In the genomic region with DNA sequence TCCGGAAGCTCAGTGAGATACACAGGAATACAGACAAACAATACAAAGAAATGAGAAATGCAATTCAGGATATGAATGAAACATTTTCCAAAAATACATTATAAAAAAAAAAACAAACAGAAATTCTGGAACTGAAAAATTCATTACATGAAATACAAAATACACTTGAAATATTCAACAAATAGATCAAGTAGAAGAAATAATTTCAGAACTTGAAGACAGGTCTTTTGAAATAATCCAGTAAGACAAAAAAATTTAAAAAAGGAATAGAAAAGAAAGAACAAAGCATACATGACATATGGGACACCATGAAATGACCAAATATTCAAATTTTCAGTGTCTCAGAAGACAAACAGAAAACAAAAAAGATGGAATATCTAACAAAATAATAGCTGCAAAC, we compare ENCODE assay signal across 26 cellular contexts.
DNase-seq lines count a peak whose midpoint lies in the region; ATAC-seq, FAIRE-seq and TF ChIP-seq lines count a peak whose summit lies in the region.
"Had no signal": no experiment of that assay in that cellular context is flagged by ENCODE, and none has a peak within 500 bp of the region (broad histone marks: within the 10 kb centered on the region; RNA-seq: fewer than 3 reads in every experiment).

No MANE protein-coding gene starts in this region.

- H3K9me3 ChIP-seq in HEK293 (ENCODE audit: control insufficient read depth, insufficient read depth, low read depth, low read length): no peaks in the 10 kb centered on the region
- peaks cover 16% of the 10 kb centered on the region for H3K9me3 ChIP-seq in K562 (replicated peaks; ENCODE audit: control insufficient read depth, insufficient read depth, low read depth, low read length)
- H3K9me3 ChIP-seq: BE2C had no signal

- in situ Hi-C loops in K562 (cut with MboI): no loop called here

- no peak overlapping the region for H3K9ac ChIP-seq in K562 (ENCODE audit: insufficient read depth in 1 of 2, low read depth in 2 of 2, low read length in 2 of 2)
- H3K9ac ChIP-seq: BLaER1 had no signal

- WGBS in K562 (ENCODE audit: insufficient coverage, low coverage, missing lambda C conversion rate): 90% methylated on average over 1 of the region's 1 CpG

- CTCF ChIA-PET in HEK293 (lab: Yijun Ruan, JAX) (interaction anchor here (0.6 to 1.8 kb wide), 4 partner anchors 12 to 160 kb away, joined by 3 to 7 read pairs (median 4); no protein-coding TSS in a partner anchor), K562 (lab: Yijun Ruan, JAX; ENCODE audit: low intra/inter-chr PET ratio) (no interaction called here)

- POLR2A ChIA-PET in HEK293 (lab: Yijun Ruan, JAX): no interaction called here
- POLR2A ChIA-PET in K562 (lab: Yijun Ruan, JAX): interaction anchor here (0.6 kb wide), 1 partner anchor 126 kb away, joined by 3 read pairs; no protein-coding TSS in a partner anchor

- H3K4me3 ChIP-seq in HEK293 (ENCODE audit: low read depth, low read length) (no peak overlapping the region), K562 (no peak overlapping the region)
- H3K4me3 ChIP-seq: BLaER1, GM12878 had no signal

- FAIRE-seq in K562 (lab: Jason Lieb, UNC): no peak
- FAIRE-seq in frontal cortex (lab: Jason Lieb, UNC): peak; percentile 60
- FAIRE-seq: A204.1, GM12878, GM12892, GM18507 had no signal

- H3K79me2 ChIP-seq in K562 (ENCODE audit: control insufficient read depth, insufficient read depth, low read length): peaks cover 14% of the 10 kb centered on the region

- H3K4me2 ChIP-seq in K562 (ENCODE audit: insufficient read depth, low read length): no peak overlapping the region
- H3K4me2 ChIP-seq: BLaER1 had no signal

- TF ChIP-seq RAD21 in K562 (CRISPR knock-in tag; conservative IDR thresholded peaks at IDR 0.05 in 1 of 2, IDR thresholded peaks at IDR 0.05 in 1 of 2): no peak

- H3K9me1 ChIP-seq in K562 (ENCODE audit: control insufficient read depth, insufficient read depth, low read length): peaks cover 2% of the 10 kb centered on the region

- intact Hi-C loops in K562 (cut with micrococcal nuclease): no loop called here
- intact Hi-C loops in Right ventricle myocardium inferior (cut with DNase I): no loop called here

- BruUV-seq in K562 (replicated peaks; lab: Mats Ljungman, UMichigan): no TSS peak

- TF ChIP-seq EP300 in K562 (IDR thresholded peaks at IDR 0.05; ENCODE audit: low read length): no peak

- no peak overlapping the region for H3K27ac ChIP-seq in HEK293 (ENCODE audit: extremely low read depth, low read depth, low read length)
- no peak overlapping the region for H3K27ac ChIP-seq in K562 (ENCODE audit: extremely low read depth, low read depth, low read length)
- H3K27ac ChIP-seq: BLaER1 had no signal

- TF ChIP-seq POLR2A in K562 (conservative IDR thresholded peaks at IDR 0.05): no peak

- H3K4me1 ChIP-seq in HEK293 (ENCODE audit: control insufficient read depth, insufficient read depth, low read length): no peaks in the 10 kb centered on the region
- peaks cover 7 to 12% of the 10 kb centered on the region in 2 experiments for H3K4me1 ChIP-seq in K562 (replicated peaks in 1 of 2; ENCODE audit: control insufficient read depth in 2 of 2, insufficient read depth in 2 of 2, low read length in 2 of 2)

- no peaks in the 10 kb centered on the region for H4K20me1 ChIP-seq in K562 (replicated peaks; ENCODE audit: control insufficient read depth, insufficient read depth, low read length)
- H4K20me1 ChIP-seq: BLaER1 had no signal

- no peak overlapping the region for H2AFZ ChIP-seq in K562 (ENCODE audit: low read depth, low read length)

- H3K36me3 ChIP-seq in HEK293 (ENCODE audit: control insufficient read depth in 2 of 2, insufficient read depth in 1 of 2, low read length in 2 of 2) (no peaks in the 10 kb centered on the region), K562 (ENCODE audit: control insufficient read depth, insufficient read depth, low read length) (no peaks in the 10 kb centered on the region; the same call in 2 of the 3 replicates)
- H3K36me3 ChIP-seq: BE2C had no signal

- TF ChIP-seq CTCF in HEK293 (tag by site-specific recombination; IDR thresholded peaks at IDR 0.05) (no peak), K562 (IDR thresholded peaks at IDR 0.05 in 2 of 3, conservative IDR thresholded peaks at IDR 0.05 in 1 of 3; ENCODE audit: insufficient read depth in 2 of 3, low read depth in 1 of 3, low read length in 3 of 3) (no peak)

- no peaks in the 10 kb centered on the region for H3K27me3 ChIP-seq in K562 (ENCODE audit: control insufficient read depth in 2 of 2, insufficient read depth in 2 of 2, low read length in 2 of 2)
- H3K27me3 ChIP-seq: BE2C, BLaER1 had no signal

- DNase-seq in K562 (ENCODE audit: extremely low read depth in 1 of 4, low spot score in 3 of 4) (no peak), frontal cortex (ENCODE audit: low spot score in 2 of 2) (no peak), amniotic stem cell (lab: John Stamatoyannopoulos, UW) (no peak), Right ventricle myocardium inferior (ENCODE audit: missing footprints) (no peak)
- DNase-seq: 8988T; ACHN; BE2C; C1 segment of cervical spinal cord; CD4-positive, alpha-beta memory T cell; CD4-positive, CD25-positive, alpha-beta regulatory T cell; CD8-positive, alpha-beta memory T cell; COR-L47; DMS 273 treated with DMSO at 0.1 percent for 48 hours; DMS153; DMS53; DMS79; DND-41; EL; GDM1 had no signal

- no peak for ATAC-seq in K562
- no peak for ATAC-seq in GM21515 (IDR thresholded peaks at IDR 0.05; ENCODE audit: unreplicated experiment)
- ATAC-seq in Right ventricle myocardium inferior: no peak
- ATAC-seq: GM12878 had no signal

TF ChIP-seq in HEK293, 187 proteins besides CTCF, POLR2A, EP300 and RAD21:
- no peak for TF ChIP-seq ZNF121 (tag by site-specific recombination; IDR thresholded peaks at IDR 0.05)
- no peak for TF ChIP-seq ZNF292 (tag by site-specific recombination; IDR thresholded peaks at IDR 0.05; ENCODE audit: borderline replicate concordance, low read depth)
- no peak for TF ChIP-seq HOXC10 (CRISPR knock-in tag; IDR thresholded peaks at IDR 0.05)
- TF ChIP-seq ZNF544 (tag by site-specific recombination; IDR thresholded peaks at IDR 0.05): no peak
- no peak for TF ChIP-seq SALL2 (tag by site-specific recombination; IDR thresholded peaks at IDR 0.05; ENCODE audit: borderline replicate concordance)
- TF ChIP-seq, protein P1, sequence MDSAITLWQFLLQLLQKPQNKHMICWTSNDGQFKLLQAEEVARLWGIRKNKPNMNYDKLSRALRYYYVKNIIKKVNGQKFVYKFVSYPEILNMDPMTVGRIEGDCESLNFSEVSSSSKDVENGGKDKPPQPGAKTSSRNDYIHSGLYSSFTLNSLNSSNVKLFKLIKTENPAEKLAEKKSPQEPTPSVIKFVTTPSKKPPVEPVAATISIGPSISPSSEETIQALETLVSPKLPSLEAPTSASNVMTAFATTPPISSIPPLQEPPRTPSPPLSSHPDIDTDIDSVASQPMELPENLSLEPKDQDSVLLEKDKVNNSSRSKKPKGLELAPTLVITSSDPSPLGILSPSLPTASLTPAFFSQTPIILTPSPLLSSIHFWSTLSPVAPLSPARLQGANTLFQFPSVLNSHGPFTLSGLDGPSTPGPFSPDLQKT (IDR thresholded peaks at IDR 0.05; ENCODE audit: borderline replicate concordance, low read depth, low read length): no peak
- TF ChIP-seq SETDB1 (IDR thresholded peaks at IDR 0.05; ENCODE audit: insufficient read length, low read length): peak; percentile 18
- no peak for TF ChIP-seq ZNF324 (tag by site-specific recombination; IDR thresholded peaks at IDR 0.05)
- no peak for TF ChIP-seq ZNF654 (tag by site-specific recombination; IDR thresholded peaks at IDR 0.05; ENCODE audit: low read depth)

TF ChIP-seq in K562, 482 proteins besides CTCF, POLR2A, EP300 and RAD21 (continues in another document):
- no peak for TF ChIP-seq NEUROD1 (IDR thresholded peaks at IDR 0.05; ENCODE audit: borderline replicate concordance, low read depth, low read length, partially characterized antibody)
- TF ChIP-seq ZBTB1 (CRISPR knock-in tag; IDR thresholded peaks at IDR 0.05; ENCODE audit: borderline replicate concordance, low read depth): no peak
- TF ChIP-seq FOXJ3 (CRISPR knock-in tag; IDR thresholded peaks at IDR 0.05): no peak
- no peak for TF ChIP-seq GABPB2 (CRISPR knock-in tag; conservative IDR thresholded peaks at IDR 0.05)
- no peak for TF ChIP-seq PURB (CRISPR knock-in tag; IDR thresholded peaks at IDR 0.05; ENCODE audit: low read depth)
- TF ChIP-seq ZNF444 (CRISPR knock-in tag; IDR thresholded peaks at IDR 0.05): no peak
- TF ChIP-seq XRCC5 (IDR thresholded peaks at IDR 0.05; ENCODE audit: low read depth, low read length): no peak
- no peak for TF ChIP-seq ZNF146 (CRISPR knock-in tag; IDR thresholded peaks at IDR 0.05; ENCODE audit: unreplicated experiment)
- TF ChIP-seq ETS2 (tag; IDR thresholded peaks at IDR 0.05; ENCODE audit: borderline replicate concordance, poor library complexity, severe bottlenecking): no peak
- no peak for TF ChIP-seq ZNF274 (IDR thresholded peaks at IDR 0.05; ENCODE audit: borderline replicate concordance, low read depth, low read length)
- no peak for TF ChIP-seq SMAD1 (IDR thresholded peaks at IDR 0.05; ENCODE audit: low read depth, low read length, partially characterized antibody)
- no peak for TF ChIP-seq CBX1 (IDR thresholded peaks at IDR 0.05; ENCODE audit: low read depth)
- no peak for TF ChIP-seq ZNF282 (CRISPR knock-in tag; IDR thresholded peaks at IDR 0.05)
- no peak for TF ChIP-seq RBM14 (IDR thresholded peaks at IDR 0.05; ENCODE audit: borderline replicate concordance, insufficient read depth, low read depth, low read length)
- TF ChIP-seq ZNF551 (CRISPR knock-in tag; IDR thresholded peaks at IDR 0.05): no peak
- TF ChIP-seq ZNF561 (CRISPR knock-in tag; conservative IDR thresholded peaks at IDR 0.05): no peak
- no peak for TF ChIP-seq ZNF24 (IDR thresholded peaks at IDR 0.05)
- no peak for TF ChIP-seq NFATC3 (IDR thresholded peaks at IDR 0.05)
- TF ChIP-seq ZNF586 (CRISPR knock-in tag; conservative IDR thresholded peaks at IDR 0.05): no peak
- no peak for TF ChIP-seq SRSF9 (IDR thresholded peaks at IDR 0.05; ENCODE audit: borderline replicate concordance, low read depth, low read length)
- TF ChIP-seq CREB1 (IDR thresholded peaks at IDR 0.05): no peak
- TF ChIP-seq CREB1 (CRISPR knock-in tag; IDR thresholded peaks at IDR 0.05): no peak
